Comparison of ENCODE assay signal across 8 cellular contexts in the genomic region with DNA sequence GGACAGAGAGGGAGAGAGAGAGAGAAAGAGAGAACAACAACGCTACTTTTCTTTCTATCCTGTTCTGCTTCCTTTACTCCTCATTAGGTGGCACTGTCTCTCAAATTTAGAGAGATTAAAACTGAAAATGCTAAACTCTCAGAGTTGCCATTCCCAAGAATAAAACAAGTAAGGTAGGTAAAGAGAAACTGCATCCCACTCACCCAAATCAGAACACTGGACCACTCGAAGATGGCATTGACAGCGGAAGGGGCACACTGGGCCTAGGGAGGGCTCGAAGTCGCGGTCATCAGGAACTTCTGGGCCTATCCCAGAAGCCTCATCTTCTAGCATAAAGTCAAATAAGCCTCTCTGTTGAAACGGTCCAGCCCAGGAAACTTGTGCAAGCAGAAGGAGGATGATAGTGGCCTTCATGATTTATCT. TPM values are rescaled to one million over a fixed set of nuclear protein-coding genes. Genes with fewer than 3 reads are reported as not detected.
A peak's percentile ranks its signal among the peaks of the same experiment; 100 is the strongest.
DNase-seq lines count a peak whose midpoint lies in the region; ATAC-seq, FAIRE-seq and TF ChIP-seq lines count a peak whose summit lies in the region.

No MANE protein-coding gene starts in this region.

- H3K27ac ChIP-seq in A549 (no peak overlapping the region), left lung (peak overlapping the region; percentile 1 to 87), urinary bladder (ENCODE audit: low read depth) (peak overlapping the region; percentile 69)

- no peak for FAIRE-seq in A549 (lab: Jason Lieb, UNC)

- H3K4me2 ChIP-seq in A549, result no peak overlapping the region

- CTCF ChIA-PET in A549 (lab: Yijun Ruan, JAX), result interaction anchor here (0.6 to 1.4 kb wide), 3 partner anchors 12 to 146 kb away, joined by 3 to 4 read pairs (median 3); no protein-coding TSS in a partner anchor

- H3K27me3 ChIP-seq in left lung, result no peaks in the 10 kb centered on the region

- WGBS in A549 (ENCODE audit: missing lambda C conversion rate), result 45% methylated on average over 7 of the region's 7 CpGs
- 18% methylated on average over 7 of the region's 7 CpGs for WGBS in urinary bladder

- intact Hi-C loops in left lung (cut with DNase I), result no loop called here

- H3K9me3 ChIP-seq in A549, result no peaks in the 10 kb centered on the region
- no peaks in the 10 kb centered on the region for H3K9me3 ChIP-seq in left lung

- TF ChIP-seq CTCF in A549 (IDR thresholded peaks at IDR 0.05) (peak; percentile 24; the same call in 1 of the 3 replicates), left lung (IDR thresholded peaks at IDR 0.05) (peak in 1 of 2 donors; percentile 33)

- ATAC-seq in A549 (peak in 1 of 2 experiments; percentile 57; a peak in 2 of 6 replicates), left lung (peak; percentile 71), GM19395 (IDR thresholded peaks at IDR 0.05; ENCODE audit: unreplicated experiment) (no peak)

- DNase-seq in A549 (ENCODE audit: low read depth in 1 of 2, low spot score in 1 of 2) (peak in 1 of 2 experiments; percentile 3), HT1080 (ENCODE audit: low read depth) (peak; percentile 38), astrocyte of the hippocampus (ENCODE audit: low read depth, low spot score) (peak; percentile 40), left lung (no peak), amniotic stem cell (lab: John Stamatoyannopoulos, UW) (no peak), cortex of kidney (lab: John Stamatoyannopoulos, UW) (no peak)

- H3K36me3 ChIP-seq in left lung (no peaks in the 10 kb centered on the region), urinary bladder (ENCODE audit: insufficient read depth) (no peaks in the 10 kb centered on the region)

- POLR2A ChIA-PET in A549 (lab: Yijun Ruan, JAX), result no interaction called here

- TF ChIP-seq RAD21 in A549 (conservative IDR thresholded peaks at IDR 0.05 in 1 of 2, IDR thresholded peaks at IDR 0.05 in 1 of 2), result peak in 1 of 2 experiments; percentile 21; a peak in 1 of 5 replicates

- TF ChIP-seq POLR2A in A549 (IDR thresholded peaks at IDR 0.05; ENCODE audit: low read length), result no peak

- TF ChIP-seq EP300 in A549 (IDR thresholded peaks at IDR 0.05), result no peak

- H3K4me3 ChIP-seq in A549 (no peak overlapping the region), left lung (peak overlapping the region; percentile 7 to 33), urinary bladder (ENCODE audit: low read depth, low read length) (peak overlapping the region; percentile 38)

- H3K4me1 ChIP-seq in A549 (no peaks in the 10 kb centered on the region), left lung (no peaks in the 10 kb centered on the region), urinary bladder (ENCODE audit: insufficient read depth) (no peaks in the 10 kb centered on the region)

TF ChIP-seq in A549, 52 proteins besides CTCF, POLR2A, EP300 and RAD21:
- TF ChIP-seq CBX2 (IDR thresholded peaks at IDR 0.05; ENCODE audit: borderline replicate concordance, low read depth) (no peak), ZFP36 (IDR thresholded peaks at IDR 0.05; ENCODE audit: borderline replicate concordance, partially characterized antibody) (no peak), FOSB (CRISPR knock-in tag; IDR thresholded peaks at IDR 0.05) (no peak), EHF (CRISPR knock-in tag; IDR thresholded peaks at IDR 0.05) (no peak), MYC (IDR thresholded peaks at IDR 0.05; ENCODE audit: borderline replicate concordance, low read length) (no peak), ZSCAN20 (CRISPR knock-in tag; IDR thresholded peaks at IDR 0.05) (no peak), RNF2 (IDR thresholded peaks at IDR 0.05; ENCODE audit: borderline replicate concordance, low read depth) (no peak), FOSL2 (IDR thresholded peaks at IDR 0.05) (no peak), FOSL2 (CRISPR knock-in tag; IDR thresholded peaks at IDR 0.05) (no peak), POLR2AphosphoS2 (conservative IDR thresholded peaks at IDR 0.05; ENCODE audit: low read length) (no peak), TP53 (CRISPR knock-in tag; IDR thresholded peaks at IDR 0.05) (no peak), CHD4 (IDR thresholded peaks at IDR 0.05; ENCODE audit: borderline replicate concordance) (no peak), HOXA7 (CRISPR knock-in tag; IDR thresholded peaks at IDR 0.05) (no peak)
- TF ChIP-seq, protein P1, sequence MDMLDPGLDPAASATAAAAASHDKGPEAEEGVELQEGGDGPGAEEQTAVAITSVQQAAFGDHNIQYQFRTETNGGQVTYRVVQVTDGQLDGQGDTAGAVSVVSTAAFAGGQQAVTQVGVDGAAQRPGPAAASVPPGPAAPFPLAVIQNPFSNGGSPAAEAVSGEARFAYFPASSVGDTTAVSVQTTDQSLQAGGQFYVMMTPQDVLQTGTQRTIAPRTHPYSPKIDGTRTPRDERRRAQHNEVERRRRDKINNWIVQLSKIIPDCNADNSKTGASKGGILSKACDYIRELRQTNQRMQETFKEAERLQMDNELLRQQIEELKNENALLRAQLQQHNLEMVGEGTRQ (IDR thresholded peaks at IDR 0.05), result no peak
- TF ChIP-seq, protein P2, sequence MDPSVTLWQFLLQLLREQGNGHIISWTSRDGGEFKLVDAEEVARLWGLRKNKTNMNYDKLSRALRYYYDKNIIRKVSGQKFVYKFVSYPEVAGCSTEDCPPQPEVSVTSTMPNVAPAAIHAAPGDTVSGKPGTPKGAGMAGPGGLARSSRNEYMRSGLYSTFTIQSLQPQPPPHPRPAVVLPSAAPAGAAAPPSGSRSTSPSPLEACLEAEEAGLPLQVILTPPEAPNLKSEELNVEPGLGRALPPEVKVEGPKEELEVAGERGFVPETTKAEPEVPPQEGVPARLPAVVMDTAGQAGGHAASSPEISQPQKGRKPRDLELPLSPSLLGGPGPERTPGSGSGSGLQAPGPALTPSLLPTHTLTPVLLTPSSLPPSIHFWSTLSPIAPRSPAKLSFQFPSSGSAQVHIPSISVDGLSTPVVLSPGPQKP (IDR thresholded peaks at IDR 0.05; ENCODE audit: low read depth, low read length), result no peak
- TF ChIP-seq, protein P3, sequence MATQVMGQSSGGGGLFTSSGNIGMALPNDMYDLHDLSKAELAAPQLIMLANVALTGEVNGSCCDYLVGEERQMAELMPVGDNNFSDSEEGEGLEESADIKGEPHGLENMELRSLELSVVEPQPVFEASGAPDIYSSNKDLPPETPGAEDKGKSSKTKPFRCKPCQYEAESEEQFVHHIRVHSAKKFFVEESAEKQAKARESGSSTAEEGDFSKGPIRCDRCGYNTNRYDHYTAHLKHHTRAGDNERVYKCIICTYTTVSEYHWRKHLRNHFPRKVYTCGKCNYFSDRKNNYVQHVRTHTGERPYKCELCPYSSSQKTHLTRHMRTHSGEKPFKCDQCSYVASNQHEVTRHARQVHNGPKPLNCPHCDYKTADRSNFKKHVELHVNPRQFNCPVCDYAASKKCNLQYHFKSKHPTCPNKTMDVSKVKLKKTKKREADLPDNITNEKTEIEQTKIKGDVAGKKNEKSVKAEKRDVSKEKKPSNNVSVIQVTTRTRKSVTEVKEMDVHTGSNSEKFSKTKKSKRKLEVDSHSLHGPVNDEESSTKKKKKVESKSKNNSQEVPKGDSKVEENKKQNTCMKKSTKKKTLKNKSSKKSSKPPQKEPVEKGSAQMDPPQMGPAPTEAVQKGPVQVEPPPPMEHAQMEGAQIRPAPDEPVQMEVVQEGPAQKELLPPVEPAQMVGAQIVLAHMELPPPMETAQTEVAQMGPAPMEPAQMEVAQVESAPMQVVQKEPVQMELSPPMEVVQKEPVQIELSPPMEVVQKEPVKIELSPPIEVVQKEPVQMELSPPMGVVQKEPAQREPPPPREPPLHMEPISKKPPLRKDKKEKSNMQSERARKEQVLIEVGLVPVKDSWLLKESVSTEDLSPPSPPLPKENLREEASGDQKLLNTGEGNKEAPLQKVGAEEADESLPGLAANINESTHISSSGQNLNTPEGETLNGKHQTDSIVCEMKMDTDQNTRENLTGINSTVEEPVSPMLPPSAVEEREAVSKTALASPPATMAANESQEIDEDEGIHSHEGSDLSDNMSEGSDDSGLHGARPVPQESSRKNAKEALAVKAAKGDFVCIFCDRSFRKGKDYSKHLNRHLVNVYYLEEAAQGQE (IDR thresholded peaks at IDR 0.05), result no peak
- TF ChIP-seq, protein P4, sequence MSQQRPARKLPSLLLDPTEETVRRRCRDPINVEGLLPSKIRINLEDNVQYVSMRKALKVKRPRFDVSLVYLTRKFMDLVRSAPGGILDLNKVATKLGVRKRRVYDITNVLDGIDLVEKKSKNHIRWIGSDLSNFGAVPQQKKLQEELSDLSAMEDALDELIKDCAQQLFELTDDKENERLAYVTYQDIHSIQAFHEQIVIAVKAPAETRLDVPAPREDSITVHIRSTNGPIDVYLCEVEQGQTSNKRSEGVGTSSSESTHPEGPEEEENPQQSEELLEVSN (IDR thresholded peaks at IDR 0.05; ENCODE audit: borderline replicate concordance, low read depth), result no peak

RNA-seq across cellular contexts. Expression of a gene that starts 4.5 kb away (rescaled TPM):
- 0.29 and 1.0 TPM in 2 replicates for polyA plus RNA-seq in A549 (2011; rRNA removed)
- not detected in 2 replicates for polyA plus RNA-seq in A549 (2012; cell fraction: cytosol; rRNA removed)
- polyA plus RNA-seq in A549 (2012; cell fraction: nucleus; rRNA removed), result not detected in 2 replicates
- polyA plus RNA-seq in A549 (2017; fragmentation: RNase III; extraction: RNeasy Plus Mini Kit Qiagen cat#74134 plus additional on column Dnase treatment), result not detected in 3 replicates
- polyA minus RNA-seq in A549 (2011; rRNA and poly(A)+ RNA removed), result 0.50 and 1.5 TPM in 2 replicates
- not detected in 2 replicates for total RNA-seq in HT1080 (2014; rRNA removed; shearing (Covaris generic))
- not detected in 2 replicates for polyA plus RNA-seq in HT1080 (2015; cell fraction: cytosol; rRNA removed)
- polyA plus RNA-seq in HT1080 (2015; cell fraction: nucleus; rRNA removed), result not detected in 2 replicates
- total RNA-seq in left lung, result 1,000 to 10,000 TPM in 1 of 2 donors, 100 to 1,000 TPM in 1; 966 to 1,049 TPM
- total RNA-seq in urinary bladder, result 3,503 TPM
- 2,925 TPM for polyA plus RNA-seq in urinary bladder

Comparison
In these comparisons a context has a peak if more than half of its experiments do, and no peak if none do; other contexts are left out.
1. DNase-seq: peak in HT1080 (single experiment) and astrocyte of the hippocampus (single experiment); none in left lung (0 of 2), amniotic stem cell (single experiment) and cortex of kidney (single experiment).
2. H3K27ac ChIP-seq: peak in left lung (2 of 2) and urinary bladder (single experiment); none in A549 (0 of 2).
3. RNA of a gene that starts 4.5 kb away (total RNA-seq): 3,503 TPM in urinary bladder (single experiment) and 966 to 1,049 TPM in left lung; not detected in HT1080; every median in the first group is over 100 times any median in the second.